25 cellular contexts compared by ENCODE assay signal in genomic region chr18:34550902-34551301, GRCh38.
"Had no signal": no experiment of that assay in that cellular context is flagged by ENCODE, and none has a peak within 500 bp of the region (broad histone marks: within the 10 kb centered on the region; RNA-seq: fewer than 3 reads in every experiment).

No MANE protein-coding gene starts in this region.

- H3K36me3 ChIP-seq: colonic mucosa, esophagus squamous epithelium, gastroesophageal sphincter, neural progenitor cell, suprapubic skin, tibial nerve had no signal

- H3K9me3 ChIP-seq: colonic mucosa, esophagus squamous epithelium, gastroesophageal sphincter, suprapubic skin, tibial nerve had no signal

- DNase-seq: activated CD4-positive, alpha-beta T cell treated with anti-CD3 and anti-CD28 coated beads, Interleukin-2, amount 10 ng/mL, durations not matched to agents 7 days and 5 days; activated CD8-positive, alpha-beta T cell treated with anti-CD3 and anti-CD28 coated beads, Interleukin-2, amount 10 ng/mL, durations not matched to agents 7 days and 5 days; activated gamma-delta T cell; aorta; colonic mucosa; dorsolateral prefrontal cortex; effector memory CD8-positive, alpha-beta T cell; esophagus squamous epithelium; head of caudate nucleus; islet precursor cell; left cardiac atrium; naive thymus-derived CD8-positive, alpha-beta T cell; stimulated activated CD4-positive, alpha-beta T cell treated with anti-CD3 and anti-CD28 coated beads, Interleukin-2, amount 100 ng/mL, for 24 hours; stimulated activated naive CD8-positive, alpha-beta T cell treated with anti-CD3 and anti-CD28 coated beads, Interleukin-15, amount 100 ng/mL, for 72 hours had no signal

- H3K9me3 Mint-ChIP-seq: activated CD4-positive, alpha-beta T cell treated with anti-CD3 and anti-CD28 coated beads, Interleukin-2, amount 10 ng/mL, durations not matched to agents 7 days and 5 days; activated naive CD4-positive, alpha-beta T cell treated with anti-CD3 and anti-CD28 coated beads, Interleukin-2, amount 50 U/mL, for 24 hours; activated T-helper 1 cell treated with anti-CD3 and anti-CD28 coated beads, Interleukin-12 subunit alpha, Interleukin-12 subunit beta, Interleukin-2, Interleukin-4 antibody, amounts not matched to agents 30 ng/mL and 10 ng/mL and 1 ng/mL, durations not matched to agents 14 hours and 24 hours and 36 hours; neural progenitor cell; stimulated activated naive CD8-positive, alpha-beta T cell treated with anti-CD3 and anti-CD28 coated beads, Interleukin-15, amount 100 ng/mL, for 72 hours had no signal

- H3K9ac ChIP-seq: neural progenitor cell had no signal

- H3K36me3 Mint-ChIP-seq: activated naive CD4-positive, alpha-beta T cell treated with anti-CD3 and anti-CD28 coated beads, Interleukin-2, amount 50 U/mL, for 24 hours; brain; naive thymus-derived CD8-positive, alpha-beta T cell; neural progenitor cell; stimulated activated effector memory CD8-positive, alpha-beta T cell treated with anti-CD3 and anti-CD28 coated beads, Interleukin-12 subunit alpha, Interleukin-12 subunit beta, amount 100 ng/mL, for 72 hours had no signal

- H3K4me3 Mint-ChIP-seq: activated CD4-positive, alpha-beta T cell treated with anti-CD3 and anti-CD28 coated beads, Interleukin-2, amount 10 ng/mL, durations not matched to agents 7 days and 5 days; activated CD8-positive, alpha-beta T cell treated with anti-CD3 and anti-CD28 coated beads, Interleukin-2, amount 10 ng/mL, durations not matched to agents 7 days and 5 days; activated naive CD4-positive, alpha-beta T cell treated with anti-CD3 and anti-CD28 coated beads, Interleukin-2, amount 50 U/mL, for 24 hours; activated T-helper 1 cell treated with anti-CD3 and anti-CD28 coated beads, Interleukin-12 subunit alpha, Interleukin-12 subunit beta, Interleukin-2, Interleukin-4 antibody, amounts not matched to agents 30 ng/mL and 10 ng/mL and 1 ng/mL, durations not matched to agents 14 hours and 24 hours and 36 hours; brain; effector memory CD8-positive, alpha-beta T cell; naive thymus-derived CD8-positive, alpha-beta T cell; neural progenitor cell; stimulated activated effector memory CD8-positive, alpha-beta T cell treated with anti-CD3 and anti-CD28 coated beads, Interleukin-12 subunit alpha, Interleukin-12 subunit beta, amount 100 ng/mL, for 72 hours; stimulated activated naive CD8-positive, alpha-beta T cell treated with anti-CD3 and anti-CD28 coated beads, Interleukin-15, amount 100 ng/mL, for 72 hours had no signal

- H3K27ac Mint-ChIP-seq: activated CD4-positive, alpha-beta T cell treated with anti-CD3 and anti-CD28 coated beads, Interleukin-2, amount 10 ng/mL, durations not matched to agents 7 days and 5 days; activated CD8-positive, alpha-beta T cell treated with anti-CD3 and anti-CD28 coated beads, Interleukin-2, amount 10 ng/mL, durations not matched to agents 7 days and 5 days; activated naive CD4-positive, alpha-beta T cell treated with anti-CD3 and anti-CD28 coated beads, Interleukin-2, amount 50 U/mL, for 24 hours; activated T-helper 1 cell treated with anti-CD3 and anti-CD28 coated beads, Interleukin-12 subunit alpha, Interleukin-12 subunit beta, Interleukin-2, Interleukin-4 antibody, amounts not matched to agents 30 ng/mL and 10 ng/mL and 1 ng/mL, durations not matched to agents 14 hours and 24 hours and 36 hours; brain; effector memory CD8-positive, alpha-beta T cell; naive thymus-derived CD8-positive, alpha-beta T cell; neural progenitor cell; stimulated activated effector memory CD8-positive, alpha-beta T cell treated with anti-CD3 and anti-CD28 coated beads, Interleukin-12 subunit alpha, Interleukin-12 subunit beta, amount 100 ng/mL, for 72 hours; stimulated activated naive CD8-positive, alpha-beta T cell treated with anti-CD3 and anti-CD28 coated beads, Interleukin-15, amount 100 ng/mL, for 72 hours had no signal

- ATAC-seq: activated CD4-positive, CD25-positive, alpha-beta regulatory T cell treated with anti-CD3 and anti-CD28 coated beads, Interleukin-2, amount 50 U/mL, for 24 hours; activated CD8-positive, alpha-beta T cell treated with anti-CD3 and anti-CD28 coated beads, Interleukin-2, amount 10 ng/mL, durations not matched to agents 7 days and 5 days; effector memory CD8-positive, alpha-beta T cell; gastroesophageal sphincter; naive thymus-derived CD8-positive, alpha-beta T cell; stimulated activated effector memory CD8-positive, alpha-beta T cell treated with anti-CD3 and anti-CD28 coated beads, Interleukin-12 subunit alpha, Interleukin-12 subunit beta, amount 100 ng/mL, for 72 hours; stimulated activated naive CD8-positive, alpha-beta T cell treated with anti-CD3 and anti-CD28 coated beads, Interleukin-15, amount 100 ng/mL, for 72 hours had no signal

- H3K4me1 Mint-ChIP-seq: activated CD4-positive, alpha-beta T cell treated with anti-CD3 and anti-CD28 coated beads, Interleukin-2, amount 10 ng/mL, durations not matched to agents 7 days and 5 days; activated naive CD4-positive, alpha-beta T cell treated with anti-CD3 and anti-CD28 coated beads, Interleukin-2, amount 50 U/mL, for 24 hours; naive thymus-derived CD8-positive, alpha-beta T cell; stimulated activated effector memory CD8-positive, alpha-beta T cell treated with anti-CD3 and anti-CD28 coated beads, Interleukin-12 subunit alpha, Interleukin-12 subunit beta, amount 100 ng/mL, for 72 hours; stimulated activated naive CD8-positive, alpha-beta T cell treated with anti-CD3 and anti-CD28 coated beads, Interleukin-15, amount 100 ng/mL, for 72 hours had no signal

- H3K4me3 ChIP-seq: colonic mucosa, dorsolateral prefrontal cortex, esophagus squamous epithelium, gastroesophageal sphincter, lung, neural progenitor cell, skin epidermis, suprapubic skin, tibial nerve had no signal

- H3K27me3 ChIP-seq: colonic mucosa, dorsolateral prefrontal cortex, esophagus squamous epithelium, gastroesophageal sphincter, neural progenitor cell, suprapubic skin, tibial nerve had no signal

- H3K4me1 ChIP-seq: colonic mucosa, esophagus squamous epithelium, gastroesophageal sphincter, suprapubic skin, tibial nerve had no signal

- H3K27me3 Mint-ChIP-seq: activated CD4-positive, alpha-beta T cell treated with anti-CD3 and anti-CD28 coated beads, Interleukin-2, amount 10 ng/mL, durations not matched to agents 7 days and 5 days; activated naive CD4-positive, alpha-beta T cell treated with anti-CD3 and anti-CD28 coated beads, Interleukin-2, amount 50 U/mL, for 24 hours; brain; effector memory CD8-positive, alpha-beta T cell; naive thymus-derived CD8-positive, alpha-beta T cell; stimulated activated naive CD8-positive, alpha-beta T cell treated with anti-CD3 and anti-CD28 coated beads, Interleukin-15, amount 100 ng/mL, for 72 hours had no signal

- H3K27ac ChIP-seq: colonic mucosa, dorsolateral prefrontal cortex, esophagus squamous epithelium, gastroesophageal sphincter, neural progenitor cell, skin epidermis, suprapubic skin, tibial nerve had no signal
